8 cellular contexts compared by ENCODE assay signal in the genomic region with DNA sequence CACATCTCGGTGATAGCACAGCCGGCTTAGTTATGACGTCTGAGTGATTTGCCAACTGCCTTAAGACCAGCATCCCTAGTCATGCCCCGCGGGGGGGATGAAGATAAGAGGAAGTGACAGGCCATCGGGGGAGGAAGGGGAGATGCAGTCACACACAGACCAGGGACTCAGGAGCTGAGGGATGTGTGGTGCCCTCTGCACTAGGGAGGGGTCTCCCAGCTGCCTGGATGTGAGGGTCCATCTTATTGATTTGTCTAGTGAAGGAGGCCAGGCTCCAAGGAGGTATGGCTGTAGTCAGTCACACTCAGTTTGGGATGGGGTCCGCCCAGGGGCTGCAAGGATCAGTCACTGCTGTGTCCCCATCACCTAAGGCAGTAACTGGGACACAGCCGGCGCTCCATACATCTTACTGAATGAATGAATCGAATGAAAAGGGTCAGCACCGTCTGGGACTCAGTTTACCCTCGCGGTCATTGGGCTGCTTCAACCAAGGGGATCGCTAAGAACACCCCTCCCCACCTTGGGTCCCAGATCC. TPM values are rescaled to one million over a fixed set of nuclear protein-coding genes. Genes with fewer than 3 reads are reported as not detected.
DNase-seq lines count a peak whose midpoint lies in the region; ATAC-seq and TF ChIP-seq lines count a peak whose summit lies in the region.

No MANE protein-coding gene starts in this region.

- no peak overlapping the region for H2AK5ac ChIP-seq in H9 (ENCODE audit: insufficient read length, low read length)
- no peak overlapping the region for H2AK5ac ChIP-seq in mesendoderm (ENCODE audit: low read length)

- CTCF ChIA-PET in T-cell (lab: Charles Lee), result no interaction called here

- DNase-seq in H9, result peak; percentile 68
- DNase-seq in T-cell, result peak in 26 of 34 experiments; percentile 34 to 71 (median 50)
- DNase-seq in effector CD4-positive, alpha-beta T cell, result peak; percentile 47
- peak; percentile 97 for DNase-seq in mesendoderm
- no peak for DNase-seq in type B pancreatic cell (ENCODE audit: extremely low spot score, unreplicated experiment)
- DNase-seq in AG08395 (ENCODE audit: low spot score), result no peak

- peaks cover 26 to 35% of the 10 kb centered on the region in 2 experiments for H3K4me1 Mint-ChIP-seq in H9
- H3K4me1 Mint-ChIP-seq in T-cell, result peaks cover 45 to 52% (median 50%) of the 10 kb centered on the region in 3 donors
- H3K4me1 Mint-ChIP-seq in type B pancreatic cell (ENCODE audit: unreplicated experiment), result peaks cover 26% of the 10 kb centered on the region

- peak overlapping the region; percentile 68; the same call in 1 of the 2 replicates for H3K14ac ChIP-seq in H9 (ENCODE audit: insufficient read depth, low read length)

- ATAC-seq in T-cell (replicated peaks in 1 of 4) (no peak), HG03097 (IDR thresholded peaks at IDR 0.05; ENCODE audit: low FRiP score, unreplicated experiment) (no peak)

- H3K4me3 ChIP-seq in ACC112 (ENCODE audit: low read depth, low read length), result peak overlapping the region; percentile 61
- peak overlapping the region; percentile 10 for H3K4me3 ChIP-seq in mesendoderm (ENCODE audit: low read length)

- H3K4me3 Mint-ChIP-seq in H9 (peak overlapping the region; percentile 77 to 94), T-cell (peak overlapping the region; percentile 73 to 80 (median 79)), type B pancreatic cell (peak overlapping the region; percentile 88)

- H3K18ac ChIP-seq in H9 (ENCODE audit: insufficient read length, low read depth, low read length) (peak overlapping the region; percentile 88), mesendoderm (ENCODE audit: low read length) (no peak overlapping the region)

- no peaks in the 10 kb centered on the region for H4K20me1 ChIP-seq in H9 (ENCODE audit: control insufficient read depth, insufficient read depth, insufficient read length)

- no peak overlapping the region for H3K56ac ChIP-seq in H9 (ENCODE audit: insufficient read length, low read depth, low read length)
- peak overlapping the region; percentile 26 for H3K56ac ChIP-seq in mesendoderm (ENCODE audit: low read length)

- H3K9ac ChIP-seq in H9 (ENCODE audit: extremely low read depth, insufficient read length, low read length), result peak overlapping the region; percentile 5
- peak overlapping the region; percentile 52 for H3K9ac ChIP-seq in mesendoderm (ENCODE audit: low read length)

- H3K36me3 ChIP-seq in ACC112 (ENCODE audit: insufficient read depth, low read length), result no peaks in the 10 kb centered on the region
- H3K36me3 ChIP-seq in mesendoderm (ENCODE audit: control insufficient read depth, insufficient read depth, low read length), result no peaks in the 10 kb centered on the region

- H3K79me2 ChIP-seq in ACC112 (ENCODE audit: control insufficient read depth, insufficient read depth, low read length, unreplicated experiment) (no peaks in the 10 kb centered on the region), H9 (ENCODE audit: insufficient read depth, low read length) (no peaks in the 10 kb centered on the region), mesendoderm (ENCODE audit: control insufficient read depth, insufficient read depth, low read length) (no peaks in the 10 kb centered on the region)

- H3K27ac ChIP-seq in ACC112 (ENCODE audit: low read depth, low read length) (peak overlapping the region; percentile 98), H9 (ENCODE audit: insufficient read length, low read depth, low read length) (no peak overlapping the region), mesendoderm (ENCODE audit: low read depth, low read length) (no peak overlapping the region)

- no peaks in the 10 kb centered on the region for H3K36me3 Mint-ChIP-seq in H9 (ENCODE audit: insufficient read depth in 1 of 3, low read depth in 3 of 3)
- no peaks in the 10 kb centered on the region for H3K36me3 Mint-ChIP-seq in T-cell
- no peaks in the 10 kb centered on the region for H3K36me3 Mint-ChIP-seq in type B pancreatic cell

- H2BK120ac ChIP-seq in H9 (ENCODE audit: low read depth, low read length, poor library complexity, severe bottlenecking), result no peak overlapping the region
- no peak overlapping the region for H2BK120ac ChIP-seq in mesendoderm (ENCODE audit: low read depth, low read length)

- peaks cover 10% of the 10 kb centered on the region for H3K23me2 ChIP-seq in H9 (ENCODE audit: insufficient read length, low read depth, low read length, poor library complexity, severe bottlenecking)

- POLR2A ChIA-PET in T-cell (lab: Charles Lee), result interaction anchor here in 1 of 2 donors (1.6 kb wide), 1 partner anchor 25 kb away, joined by 9 read pairs; the partner anchor contains the start of gene FOSB

- H3K4me1 ChIP-seq in ACC112 (ENCODE audit: control insufficient read depth, insufficient read depth, low read length, unreplicated experiment) (peaks cover 21% of the 10 kb centered on the region), H9 (ENCODE audit: insufficient read depth, low read length) (peaks cover 2% of the 10 kb centered on the region; the same call in 1 of the 2 replicates), mesendoderm (ENCODE audit: control insufficient read depth, low read depth, low read length) (peaks cover 5% of the 10 kb centered on the region)

- H3K4ac ChIP-seq in H9 (ENCODE audit: low read depth, low read length) (no peak overlapping the region; the same call in 1 of the 2 replicates), mesendoderm (ENCODE audit: low read depth, low read length) (no peak overlapping the region)

- no peaks in the 10 kb centered on the region for H3K27me3 ChIP-seq in ACC112 (ENCODE audit: insufficient read depth, low read length)
- no peaks in the 10 kb centered on the region for H3K27me3 ChIP-seq in H9 (ENCODE audit: insufficient read depth, low read length)
- H3K27me3 ChIP-seq in mesendoderm (ENCODE audit: insufficient read depth, low read length, poor library complexity), result no peaks in the 10 kb centered on the region

- H3K79me1 ChIP-seq in H9 (ENCODE audit: insufficient read depth, low read depth, low read length, poor library complexity, severe bottlenecking), result no peaks in the 10 kb centered on the region
- no peaks in the 10 kb centered on the region for H3K79me1 ChIP-seq in mesendoderm (ENCODE audit: low read length)

- H3K9me3 Mint-ChIP-seq in H9 (no peaks in the 10 kb centered on the region; a peak in 1 of 5 replicates), T-cell (no peaks in the 10 kb centered on the region), type B pancreatic cell (no peaks in the 10 kb centered on the region)

- no peaks in the 10 kb centered on the region for H3K9me3 ChIP-seq in H9 (ENCODE audit: control insufficient read depth, low read depth, low read length)

- no peak overlapping the region for H4K91ac ChIP-seq in H9 (ENCODE audit: insufficient read length, low read depth, low read length)

- H3K23ac ChIP-seq in H9 (ENCODE audit: insufficient read length, low read depth, low read length) (no peak overlapping the region), mesendoderm (ENCODE audit: low read length) (no peak overlapping the region)

- no peak overlapping the region for H2BK20ac ChIP-seq in H9 (ENCODE audit: low read depth, low read length, poor library complexity, severe bottlenecking)

- H2BK5ac ChIP-seq in H9 (ENCODE audit: insufficient read length, low read length), result no peak overlapping the region
- no peak overlapping the region for H2BK5ac ChIP-seq in mesendoderm (ENCODE audit: low read length)

- no peak overlapping the region for H4K5ac ChIP-seq in H9 (ENCODE audit: insufficient read length, low read depth, low read length)
- no peak overlapping the region for H4K5ac ChIP-seq in mesendoderm (ENCODE audit: low read length)

- peak overlapping the region; percentile 3 for H2BK12ac ChIP-seq in H9 (ENCODE audit: insufficient read length, low read depth, low read length)

- H4K8ac ChIP-seq in H9 (replicated peaks; ENCODE audit: insufficient read length, low read depth, low read length), result no peak overlapping the region
- no peak overlapping the region for H4K8ac ChIP-seq in mesendoderm (ENCODE audit: low read depth, low read length)

- H2AFZ ChIP-seq in ACC112 (ENCODE audit: low read length, unreplicated experiment) (no peak overlapping the region), H9 (ENCODE audit: low read length) (no peak overlapping the region)

- peaks cover 5% of the 10 kb centered on the region; the same call in 1 of the 2 replicates for H3K27me3 Mint-ChIP-seq in H9 (ENCODE audit: low read depth)
- H3K27me3 Mint-ChIP-seq in T-cell, result no peaks in the 10 kb centered on the region
- no peaks in the 10 kb centered on the region for H3K27me3 Mint-ChIP-seq in type B pancreatic cell

- no CpG with 5 or more reads among the region's 14 CpGs for WGBS in H9 (ENCODE audit: extremely low coverage, insufficient read length, low lambda C conversion rate)
- WGBS in mesendoderm (ENCODE audit: extremely low coverage, insufficient coverage, low lambda C conversion rate), result no CpG with 5 or more reads among the region's 14 CpGs

- H3K4me2 ChIP-seq in H9 (ENCODE audit: insufficient read depth, insufficient read length, low read length), result peak overlapping the region; percentile 76
- peak overlapping the region; percentile 54 for H3K4me2 ChIP-seq in mesendoderm (ENCODE audit: low read length)

- no peak overlapping the region for H3T11ph ChIP-seq in H9 (ENCODE audit: low read length)

- H3K27ac Mint-ChIP-seq in H9 (peak overlapping the region; percentile 44 to 89 (median 54); a peak in 3 of 7 replicates), T-cell (peak overlapping the region; percentile 62 to 76), type B pancreatic cell (peak overlapping the region; percentile 96)

- no peak overlapping the region for H2BK15ac ChIP-seq in H9 (ENCODE audit: low read depth, low read length)
- no peak overlapping the region for H2BK15ac ChIP-seq in mesendoderm (replicated peaks; ENCODE audit: low read depth)

- TF ChIP-seq CTCF in H9 (conservative IDR thresholded peaks at IDR 0.05), result no peak
- no peak for TF ChIP-seq CTCF in type B pancreatic cell (conservative IDR thresholded peaks at IDR 0.05)

RNA-seq across cellular contexts. Expression of gene ERCC1, which starts 19.3 kb away (rescaled TPM):
- total RNA-seq in H9 (2021) (62.4 and 66.7 TPM in 2 replicates), T-cell (10 to 100 TPM; 41.7 to 55.4 (median 51.6) TPM), type B pancreatic cell (ENCODE audit: low replicate concordance) (57.3 and 71.8 TPM in 2 replicates)
- 41.5 TPM for polyA plus RNA-seq in mesendoderm (2013, experiment 1 of 2)
- 39.9 TPM for polyA plus RNA-seq in mesendoderm (2013, experiment 2 of 2)

RNA-seq across cellular contexts. Expression of gene FOSB, which starts 24.8 kb away (rescaled TPM):
- total RNA-seq in H9 (2021), result 1.7 and 2.5 TPM in 2 replicates
- 1,000 to 10,000 TPM in 1 of 5 donors, 100 to 1,000 TPM in 1, 10 to 100 TPM in 1, 1 to 10 TPM in 2; 6.7 to 1,173 (median 10.4) TPM for total RNA-seq in T-cell
- polyA plus RNA-seq in mesendoderm (2013, experiment 1 of 2), result 0.29 TPM
- polyA plus RNA-seq in mesendoderm (2013, experiment 2 of 2), result 0.34 TPM
- total RNA-seq in type B pancreatic cell (ENCODE audit: low replicate concordance), result 28.4 and 178 TPM in 2 replicates

RNA-seq across cellular contexts. Expression of gene POLR1G, which starts 36.5 kb away (rescaled TPM):
- total RNA-seq in H9 (2021) (43.4 and 48.7 TPM in 2 replicates), T-cell (1 to 10 TPM in 3 of 5 donors, under 1 TPM in 2; 0.82 to 6.2 (median 5.0) TPM), type B pancreatic cell (ENCODE audit: low replicate concordance) (7.2 and 9.5 TPM in 2 replicates)
- polyA plus RNA-seq in mesendoderm (2013, experiment 1 of 2), result 53.1 TPM
- polyA plus RNA-seq in mesendoderm (2013, experiment 2 of 2), result 52.0 TPM

RNA-seq across cellular contexts. Expression of gene PPP1R13L, which starts 38.1 kb away (rescaled TPM):
- total RNA-seq in H9 (2021) (40.4 and 42.6 TPM in 2 replicates), T-cell (10 to 100 TPM in 4 of 5 donors, 1 to 10 TPM in 1; 7.9 to 15.7 (median 12.5) TPM), type B pancreatic cell (ENCODE audit: low replicate concordance) (38.6 and 110 TPM in 2 replicates)
- polyA plus RNA-seq in mesendoderm (2013, experiment 1 of 2), result 40.0 TPM
- 39.1 TPM for polyA plus RNA-seq in mesendoderm (2013, experiment 2 of 2)

RNA-seq across cellular contexts. Expression of gene RTN2, which starts 53.9 kb away (rescaled TPM):
- total RNA-seq in H9 (2021) (18.9 and 20.1 TPM in 2 replicates), T-cell (1 to 10 TPM; 1.7 to 2.5 (median 2.2) TPM), type B pancreatic cell (ENCODE audit: low replicate concordance) (11.9 and 13.0 TPM in 2 replicates)
- polyA plus RNA-seq in mesendoderm (2013, experiment 1 of 2), result 17.1 TPM
- polyA plus RNA-seq in mesendoderm (2013, experiment 2 of 2), result 17.0 TPM

Comparison
In these comparisons a context has a peak if more than half of its experiments do, and no peak if none do; other contexts are left out.
1. DNase-seq: peak in H9 (single experiment), T-cell (26 of 34), effector CD4-positive, alpha-beta T cell (single experiment) and mesendoderm (single experiment); none in type B pancreatic cell (single experiment) and AG08395 (single experiment).
2. Peak in every context shown above with its lines, with median percentiles within 50 percentile points of each other: H3K27ac Mint-ChIP-seq and H3K4me3 Mint-ChIP-seq.